Comparison of ENCODE assay signal across 8 cellular contexts in the genomic region with DNA sequence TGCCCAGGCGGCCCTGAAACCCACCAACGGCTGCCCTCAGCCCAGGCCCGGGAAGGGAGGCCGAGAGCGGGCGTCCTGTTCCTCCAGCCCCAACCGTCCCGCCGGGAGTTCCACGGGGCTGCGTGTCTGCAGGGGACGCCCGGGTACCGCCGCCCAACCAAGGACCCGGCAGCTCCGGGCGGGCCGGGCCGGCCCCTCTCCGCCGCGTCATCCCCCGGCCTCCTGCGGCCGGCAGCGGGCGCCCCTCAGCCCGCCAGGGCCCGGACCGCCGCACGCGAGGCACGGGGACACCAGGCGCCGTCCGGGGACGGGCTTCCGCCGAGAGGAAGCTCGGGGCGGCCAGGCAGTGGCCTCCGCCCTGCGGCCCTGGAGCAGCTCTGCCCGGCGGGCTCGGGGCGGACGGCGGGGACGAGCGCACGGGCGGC. TPM values are rescaled to one million over a fixed set of nuclear protein-coding genes. Genes with fewer than 3 reads are reported as not detected.
A peak's percentile ranks its signal among the peaks of the same experiment; 100 is the strongest.
DNase-seq lines count a peak whose midpoint lies in the region; ATAC-seq and TF ChIP-seq lines count a peak whose summit lies in the region.

No MANE protein-coding gene starts in this region.

- no peaks in the 10 kb centered on the region for H3K27me3 ChIP-seq in CD8-positive, alpha-beta memory T cell (ENCODE audit: insufficient read depth, low read length, poor library complexity, severe bottlenecking)

- DNase-seq in CD8-positive, alpha-beta memory T cell: peak in 3 of 5 donors; percentile 18 to 30 (median 25)
- peak; percentile 63 for DNase-seq in glutamatergic neuron
- DNase-seq in retinal pigment epithelial cell (ENCODE audit: low read depth): no peak
- no peak for DNase-seq in NCI-H1694 (lab: John Stamatoyannopoulos, UW)

- H3K4me1 Mint-ChIP-seq in CD8-positive, alpha-beta memory T cell: peaks cover 4 to 32% (median 9%) of the 10 kb centered on the region in 3 donors
- H3K4me1 Mint-ChIP-seq in activated T-helper 17 cell treated with anti-CD3 and anti-CD28 coated beads, Interleukin-2, amount 50 U/mL, for 72 hours: peaks cover 4% of the 10 kb centered on the region
- peaks cover 2% of the 10 kb centered on the region for H3K4me1 Mint-ChIP-seq in glutamatergic neuron (ENCODE audit: low read depth, unreplicated experiment)

- ATAC-seq in GM19328 (IDR thresholded peaks at IDR 0.05; ENCODE audit: unreplicated experiment) (peak; percentile 25), HG03571 (IDR thresholded peaks at IDR 0.05; ENCODE audit: unreplicated experiment) (peak; percentile 33), HG02763 (IDR thresholded peaks at IDR 0.05; ENCODE audit: unreplicated experiment) (no peak)
- peak; percentile 55 for ATAC-seq in activated T-helper 17 cell treated with anti-CD3 and anti-CD28 coated beads, Interleukin-2, amount 50 U/mL, for 72 hours (replicated peaks)

- peak overlapping the region; percentile 51 for H3K4me3 ChIP-seq in CD8-positive, alpha-beta memory T cell (ENCODE audit: low read length)
- peak overlapping the region; percentile 68 for H3K4me3 ChIP-seq in retinal pigment epithelial cell (ENCODE audit: low read length)

- H3K9me3 ChIP-seq in CD8-positive, alpha-beta memory T cell (ENCODE audit: low read length): no peaks in the 10 kb centered on the region

- TF ChIP-seq CTCF in glutamatergic neuron (IDR thresholded peaks at IDR 0.05; ENCODE audit: partially characterized antibody, unreplicated experiment) (no peak), retinal pigment epithelial cell (conservative IDR thresholded peaks at IDR 0.05; ENCODE audit: low read depth, low read length) (no peak)

- CTCF ChIA-PET in CD8-positive, alpha-beta memory T cell (lab: Charles Lee): interaction anchor here (0.8 to 8.7 kb wide), 11 partner anchors 16 to 156 kb away, joined by 3 to 159 read pairs (median 4); a partner anchor contains a TSS

- peaks cover 11% of the 10 kb centered on the region for H3K4me1 ChIP-seq in CD8-positive, alpha-beta memory T cell (ENCODE audit: insufficient read depth, low read length)

- H3K36me3 Mint-ChIP-seq in CD8-positive, alpha-beta memory T cell: peaks cover 3 to 41% (median 3%) of the 10 kb centered on the region in 3 donors
- H3K36me3 Mint-ChIP-seq in activated T-helper 17 cell treated with anti-CD3 and anti-CD28 coated beads, Interleukin-2, amount 50 U/mL, for 72 hours (ENCODE audit: low read depth): peaks cover 30% of the 10 kb centered on the region
- H3K36me3 Mint-ChIP-seq in glutamatergic neuron (ENCODE audit: unreplicated experiment): no peaks in the 10 kb centered on the region

- H3K27ac Mint-ChIP-seq in CD8-positive, alpha-beta memory T cell: peak overlapping the region in 2 of 8 donors; percentile 63 to 76
- H3K27ac Mint-ChIP-seq in activated T-helper 17 cell treated with anti-CD3 and anti-CD28 coated beads, Interleukin-2, amount 50 U/mL, for 72 hours: no peak overlapping the region
- no peak overlapping the region for H3K27ac Mint-ChIP-seq in glutamatergic neuron (ENCODE audit: unreplicated experiment)

- H3K27ac ChIP-seq in CD8-positive, alpha-beta memory T cell (ENCODE audit: low read depth, low read length): peak overlapping the region; percentile 65

- peaks cover 15% of the 10 kb centered on the region for H3K36me3 ChIP-seq in CD8-positive, alpha-beta memory T cell (ENCODE audit: insufficient read depth, low read length)

- no peaks in the 10 kb centered on the region for H3K27me3 Mint-ChIP-seq in CD8-positive, alpha-beta memory T cell
- H3K27me3 Mint-ChIP-seq in activated T-helper 17 cell treated with anti-CD3 and anti-CD28 coated beads, Interleukin-2, amount 50 U/mL, for 72 hours: no peaks in the 10 kb centered on the region
- H3K27me3 Mint-ChIP-seq in glutamatergic neuron (ENCODE audit: unreplicated experiment): peaks cover 5% of the 10 kb centered on the region

- H3K4me3 Mint-ChIP-seq in CD8-positive, alpha-beta memory T cell: peak overlapping the region; percentile 77 to 89 (median 84)
- H3K4me3 Mint-ChIP-seq in activated T-helper 17 cell treated with anti-CD3 and anti-CD28 coated beads, Interleukin-2, amount 50 U/mL, for 72 hours: peak overlapping the region; percentile 58
- H3K4me3 Mint-ChIP-seq in glutamatergic neuron (ENCODE audit: unreplicated experiment): peak overlapping the region; percentile 76

- POLR2A ChIA-PET in CD8-positive, alpha-beta memory T cell (lab: Charles Lee): interaction anchor here (0.6 to 1.9 kb wide), 11 partner anchors 23 to 646 kb away, joined by 3 to 7 read pairs (median 3); a partner anchor contains a TSS

- no peaks in the 10 kb centered on the region for H3K9me3 Mint-ChIP-seq in CD8-positive, alpha-beta memory T cell
- H3K9me3 Mint-ChIP-seq in activated T-helper 17 cell treated with anti-CD3 and anti-CD28 coated beads, Interleukin-2, amount 50 U/mL, for 72 hours: no peaks in the 10 kb centered on the region
- peaks cover 4% of the 10 kb centered on the region for H3K9me3 Mint-ChIP-seq in glutamatergic neuron (ENCODE audit: unreplicated experiment)

RNA-seq across cellular contexts. Expression of a gene that starts 0.4 kb away (rescaled TPM):
- 100 to 1,000 TPM; 104 to 105 TPM for total RNA-seq in CD8-positive, alpha-beta memory T cell
- polyA plus RNA-seq in CD8-positive, alpha-beta memory T cell: 163 TPM
- 10 to 100 TPM; 91.0 to 99.2 TPM for total RNA-seq in activated T-helper 17 cell treated with anti-CD3 and anti-CD28 coated beads, Interleukin-2, amount 50 U/mL, for 72 hours
- total RNA-seq in glutamatergic neuron (ENCODE audit: unreplicated experiment): 77.9 TPM

RNA-seq across cellular contexts. Expression of a gene that starts 0.9 kb away (rescaled TPM):
- under 1 TPM in 1 of 2 experiments, not detected in 1; 0.96 TPM for total RNA-seq in CD8-positive, alpha-beta memory T cell
- not detected for polyA plus RNA-seq in CD8-positive, alpha-beta memory T cell
- 1 to 10 TPM in 1 of 2 donors, not detected in 1; 3.1 TPM for total RNA-seq in activated T-helper 17 cell treated with anti-CD3 and anti-CD28 coated beads, Interleukin-2, amount 50 U/mL, for 72 hours
- 14.5 TPM for total RNA-seq in glutamatergic neuron (ENCODE audit: unreplicated experiment)

RNA-seq across cellular contexts. Expression of a gene that starts 8.0 kb away (rescaled TPM):
- total RNA-seq in CD8-positive, alpha-beta memory T cell: 1 to 10 TPM in 1 of 2 experiments, under 1 TPM in 1; 0.85 to 1.3 TPM
- not detected for polyA plus RNA-seq in CD8-positive, alpha-beta memory T cell
- total RNA-seq in activated T-helper 17 cell treated with anti-CD3 and anti-CD28 coated beads, Interleukin-2, amount 50 U/mL, for 72 hours: 1 to 10 TPM in 1 of 2 donors, under 1 TPM in 1; 0.54 to 2.4 TPM
- total RNA-seq in glutamatergic neuron (ENCODE audit: unreplicated experiment): 2.9 TPM

RNA-seq across cellular contexts. Expression of a gene that starts 33.2 kb away (rescaled TPM):
- under 1 TPM; 0.24 to 0.49 TPM for total RNA-seq in CD8-positive, alpha-beta memory T cell
- 5.5 TPM for polyA plus RNA-seq in CD8-positive, alpha-beta memory T cell
- total RNA-seq in activated T-helper 17 cell treated with anti-CD3 and anti-CD28 coated beads, Interleukin-2, amount 50 U/mL, for 72 hours: 1 to 10 TPM in 1 of 2 donors, not detected in 1; 1.3 TPM
- total RNA-seq in glutamatergic neuron (ENCODE audit: unreplicated experiment): not detected

RNA-seq across cellular contexts. Expression of a gene that starts 38.7 kb away (rescaled TPM):
- under 1 TPM; 0.20 to 0.22 TPM for total RNA-seq in CD8-positive, alpha-beta memory T cell
- 0.16 TPM for polyA plus RNA-seq in CD8-positive, alpha-beta memory T cell
- under 1 TPM in 1 of 2 donors, not detected in 1; 0.11 TPM for total RNA-seq in activated T-helper 17 cell treated with anti-CD3 and anti-CD28 coated beads, Interleukin-2, amount 50 U/mL, for 72 hours
- not detected for total RNA-seq in glutamatergic neuron (ENCODE audit: unreplicated experiment)

Comparison
In these comparisons a context has a peak if more than half of its experiments do, and no peak if none do; other contexts are left out.
1. DNase-seq: peak in CD8-positive, alpha-beta memory T cell (3 of 5) and glutamatergic neuron (single experiment); none in retinal pigment epithelial cell (single experiment) and NCI-H1694 (single experiment).
2. Peak in every context shown above with its lines, with median percentiles within 50 percentile points of each other: H3K4me3 Mint-ChIP-seq.